In genomic region chr1:171966426-171967220, GRCh38 we compare ENCODE assay signal across 1 cellular context.
TF ChIP-seq lines count a peak whose summit lies in the region.

No MANE protein-coding gene starts in this region.

TF ChIP-seq in K562, 482 proteins besides CTCF, POLR2A, EP300 and RAD21 (continued from another document):
- TF ChIP-seq, protein P1, sequence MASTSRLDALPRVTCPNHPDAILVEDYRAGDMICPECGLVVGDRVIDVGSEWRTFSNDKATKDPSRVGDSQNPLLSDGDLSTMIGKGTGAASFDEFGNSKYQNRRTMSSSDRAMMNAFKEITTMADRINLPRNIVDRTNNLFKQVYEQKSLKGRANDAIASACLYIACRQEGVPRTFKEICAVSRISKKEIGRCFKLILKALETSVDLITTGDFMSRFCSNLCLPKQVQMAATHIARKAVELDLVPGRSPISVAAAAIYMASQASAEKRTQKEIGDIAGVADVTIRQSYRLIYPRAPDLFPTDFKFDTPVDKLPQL (IDR thresholded peaks at IDR 0.05; ENCODE audit: extremely low read depth, insufficient read length) = no peak
- TF ChIP-seq CEBPB (tag; IDR thresholded peaks at IDR 0.05) (peak; percentile 29; the same call in 1 of the 2 replicates), CCNT2 (IDR thresholded peaks at IDR 0.05; ENCODE audit: borderline replicate concordance, extremely low read depth, insufficient read length, low read depth, low read length) (no peak), ZNF408 (CRISPR knock-in tag; IDR thresholded peaks at IDR 0.05; ENCODE audit: low read depth) (no peak)
TF ChIP-seq in K562: peak in this region for 1.
